Comparison of ENCODE assay signal across 17 cellular contexts in the genomic region with DNA sequence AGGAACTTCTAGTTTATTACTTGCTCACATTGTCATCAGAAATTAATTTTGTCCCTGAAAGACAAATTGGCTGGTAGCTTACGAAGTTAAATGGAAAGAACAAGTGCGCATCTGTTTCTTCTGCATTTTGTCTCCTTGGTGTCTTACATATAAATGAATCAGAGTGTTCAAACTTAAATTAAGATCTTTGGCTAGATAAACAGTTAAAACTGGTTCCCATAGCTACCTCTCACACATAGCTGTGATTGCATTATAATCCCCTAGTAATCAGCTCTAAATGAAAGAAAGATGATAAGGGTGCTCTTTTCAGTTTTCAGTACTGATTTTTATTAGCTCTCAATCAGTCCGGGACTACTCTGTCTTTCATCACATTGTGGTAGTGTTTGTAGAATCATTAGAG.
DNase-seq lines count a peak whose midpoint lies in the region; ATAC-seq and TF ChIP-seq lines count a peak whose summit lies in the region.
"Had no signal": no experiment of that assay in that cellular context is flagged by ENCODE, and none has a peak within 500 bp of the region (broad histone marks: within the 10 kb centered on the region; RNA-seq: fewer than 3 reads in every experiment).

No MANE protein-coding gene starts in this region.

- CTCF ChIA-PET in IMR-90 (lab: Yijun Ruan, JAX) = no interaction called here

- in situ Hi-C loops in IMR-90 (cut with MboI; ENCODE audit: low sequenced_read_pairs) = no loop called here

- no peak for TF ChIP-seq POLR2A in IMR-90 (IDR thresholded peaks at IDR 0.05; ENCODE audit: low read depth, low read length)

- no peak overlapping the region for H2AFZ ChIP-seq in IMR-90 (replicated peaks; ENCODE audit: low read length, poor library complexity)

- no peaks in the 10 kb centered on the region for H3K9me3 ChIP-seq in IMR-90 (ENCODE audit: control insufficient read depth, insufficient read depth, low read length)

- H3K4me1 Mint-ChIP-seq in brain = peaks cover 57% of the 10 kb centered on the region

- TF ChIP-seq CTCF in AG10803 (conservative IDR thresholded peaks at IDR 0.05; ENCODE audit: low read length) = no peak
- no peak for TF ChIP-seq CTCF in IMR-90 (conservative IDR thresholded peaks at IDR 0.05; ENCODE audit: low read depth, low read length)
- TF ChIP-seq CTCF in brain (conservative IDR thresholded peaks at IDR 0.05) = no peak
- TF ChIP-seq CTCF in retinal pigment epithelial cell (conservative IDR thresholded peaks at IDR 0.05; ENCODE audit: low read depth, low read length) = no peak

- intact Hi-C loops in IMR-90 (cut with micrococcal nuclease) = no loop called here

- no peak overlapping the region for H3K4ac ChIP-seq in IMR-90 (ENCODE audit: low read depth, low read length)

- H3K9ac ChIP-seq in IMR-90 (ENCODE audit: low read depth, low read length) = no peak overlapping the region

- TF ChIP-seq RAD21 in IMR-90 (IDR thresholded peaks at IDR 0.05; ENCODE audit: low read length) = no peak

- H2BK120ac ChIP-seq in IMR-90 (ENCODE audit: low read depth, low read length) = no peak overlapping the region

- no peaks in the 10 kb centered on the region for H4K20me1 ChIP-seq in IMR-90 (ENCODE audit: insufficient read depth, low read length)

- H3K4me2 ChIP-seq in IMR-90 (ENCODE audit: low read depth, low read length) = peak overlapping the region; percentile 49; the same call in 1 of the 2 replicates

- H2AK9ac ChIP-seq in IMR-90 (replicated peaks; ENCODE audit: low read depth, low read length, poor library complexity) = no peak overlapping the region

- no peak for ATAC-seq in IMR-90 (ENCODE audit: low read depth)
- ATAC-seq: GM12878, HepG2 had no signal

- H2BK20ac ChIP-seq in IMR-90 (ENCODE audit: low read depth, low read length) = no peak overlapping the region

- no peak overlapping the region for H2BK5ac ChIP-seq in IMR-90 (ENCODE audit: low read depth, low read length, poor library complexity, severe bottlenecking)

- WGBS in IMR-90 (ENCODE audit: extremely low coverage in 2 of 2, insufficient read length in 1 of 2), 2 experiments = no CpG with 5 or more reads among the region's 3 CpGs

- no peaks in the 10 kb centered on the region for H3K27me3 ChIP-seq in IMR-90 (ENCODE audit: control insufficient read depth, insufficient read depth, low read length)

- no peaks in the 10 kb centered on the region; the same call in 1 of the 2 replicates for H3K4me1 ChIP-seq in IMR-90 (ENCODE audit: control insufficient read depth, insufficient read depth, low read length)

- no peak overlapping the region for H3K27ac ChIP-seq in IMR-90 (ENCODE audit: insufficient read depth, low read length)
- H3K27ac ChIP-seq: SK-N-MC had no signal

- H3K27ac Mint-ChIP-seq in brain = peak overlapping the region in 3 of 5 experiments; percentile 4 to 65 (median 63)

- H2BK15ac ChIP-seq in IMR-90 (ENCODE audit: low read depth, low read length) = no peak overlapping the region

- peak overlapping the region in 1 of 5 experiments; percentile 61 for H3K4me3 Mint-ChIP-seq in brain
- H3K4me3 Mint-ChIP-seq: CD8-positive, alpha-beta memory T cell had no signal

- H4K8ac ChIP-seq in IMR-90 (ENCODE audit: low read depth in 2 of 2, low read length in 2 of 2) = no peak overlapping the region

- dilution Hi-C loops in IMR-90 (cut with HindIII; ENCODE audit: low sequenced_read_pairs, unreplicated experiment) = no loop called here

- H3K23ac ChIP-seq in IMR-90 (ENCODE audit: low read depth, low read length) = no peak overlapping the region

- no peaks in the 10 kb centered on the region for H3K36me3 Mint-ChIP-seq in brain
- H3K36me3 Mint-ChIP-seq: CD8-positive, alpha-beta memory T cell had no signal

- H3K56ac ChIP-seq in IMR-90 (ENCODE audit: extremely low read depth, insufficient read depth, low read length) = no peak overlapping the region

- BruUV-seq in IMR-90 (replicated peaks; lab: Mats Ljungman, UMichigan) = no TSS peak

- H4K91ac ChIP-seq in IMR-90 (ENCODE audit: insufficient read depth, low read depth, low read length) = no peak overlapping the region

- no peak overlapping the region for H2AK5ac ChIP-seq in IMR-90 (ENCODE audit: low read depth, low read length)

- POLR2A ChIA-PET in IMR-90 (lab: Charles Lee; ENCODE audit: unreplicated experiment) = no interaction called here

- H3K27me3 Mint-ChIP-seq in brain = peaks cover 10% of the 10 kb centered on the region

- H3K18ac ChIP-seq in IMR-90 (ENCODE audit: low read depth, low read length) = no peak overlapping the region; the same call in 1 of the 2 replicates

- H3K9me1 ChIP-seq in IMR-90 (ENCODE audit: insufficient read depth, low read length) = no peaks in the 10 kb centered on the region; the same call in 1 of the 2 replicates

- no peak overlapping the region for H4K5ac ChIP-seq in IMR-90 (ENCODE audit: low read depth, low read length)

- H3K36me3 ChIP-seq in IMR-90 (ENCODE audit: control insufficient read depth, insufficient read depth, low read length) = no peaks in the 10 kb centered on the region

- H3K14ac ChIP-seq in IMR-90 (replicated peaks; ENCODE audit: low read depth, low read length) = no peak overlapping the region

- H3K9me3 Mint-ChIP-seq in brain = peaks cover 0 to 4% (median 0%) of the 10 kb centered on the region in 5 experiments

- peak; percentile 24 for DNase-seq in AG10803 (ENCODE audit: low read depth)
- no peak for DNase-seq in IMR-90
- DNase-seq in retinal pigment epithelial cell (ENCODE audit: low read depth) = peak; percentile 51
- DNase-seq in NCI-H526 treated with DMSO at 0.1 percent for 48 hours (lab: John Stamatoyannopoulos, UW) = no peak
- no peak for DNase-seq in NCI-H748 (lab: John Stamatoyannopoulos, UW; ENCODE audit: unreplicated experiment)
- DNase-seq in NCI-H774 (lab: John Stamatoyannopoulos, UW) = no peak
- DNase-seq: C1 segment of cervical spinal cord; CD8-positive, alpha-beta memory T cell; KG1; NCI-H1417 treated with DMSO at 0.1 percent for 48 hours; NCI-H187 treated with DMSO at 0.1 percent for 48 hours; NCI-H2227 treated with DMSO at 0.1 percent for 48 hours; Right ventricle myocardium superior had no signal

- no peaks in the 10 kb centered on the region for H3K79me1 ChIP-seq in IMR-90 (ENCODE audit: low read depth in 1 of 2, low read length in 2 of 2)

- H3K4me3 ChIP-seq in AG10803 (ENCODE audit: low read length) (no peak overlapping the region), IMR-90 (ENCODE audit: insufficient read depth, low read depth, low read length) (no peak overlapping the region), retinal pigment epithelial cell (ENCODE audit: low read length) (no peak overlapping the region)
- H3K4me3 ChIP-seq: GM12878, SK-N-MC had no signal

TF ChIP-seq in IMR-90, 13 proteins besides CTCF, POLR2A, EP300 and RAD21:
- TF ChIP-seq, protein P1, sequence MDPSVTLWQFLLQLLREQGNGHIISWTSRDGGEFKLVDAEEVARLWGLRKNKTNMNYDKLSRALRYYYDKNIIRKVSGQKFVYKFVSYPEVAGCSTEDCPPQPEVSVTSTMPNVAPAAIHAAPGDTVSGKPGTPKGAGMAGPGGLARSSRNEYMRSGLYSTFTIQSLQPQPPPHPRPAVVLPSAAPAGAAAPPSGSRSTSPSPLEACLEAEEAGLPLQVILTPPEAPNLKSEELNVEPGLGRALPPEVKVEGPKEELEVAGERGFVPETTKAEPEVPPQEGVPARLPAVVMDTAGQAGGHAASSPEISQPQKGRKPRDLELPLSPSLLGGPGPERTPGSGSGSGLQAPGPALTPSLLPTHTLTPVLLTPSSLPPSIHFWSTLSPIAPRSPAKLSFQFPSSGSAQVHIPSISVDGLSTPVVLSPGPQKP (IDR thresholded peaks at IDR 0.05; ENCODE audit: borderline replicate concordance, low read depth, low read length) = no peak
- TF ChIP-seq CHD1 (IDR thresholded peaks at IDR 0.05; ENCODE audit: low read depth, low read length) (no peak), MAFK (IDR thresholded peaks at IDR 0.05; ENCODE audit: low read depth, low read length) (no peak), RCOR1 (IDR thresholded peaks at IDR 0.05; ENCODE audit: insufficient replicate concordance, low read length) (no peak), MXI1 (IDR thresholded peaks at IDR 0.05; ENCODE audit: borderline replicate concordance, low read depth, low read length) (no peak), MAZ (IDR thresholded peaks at IDR 0.05; ENCODE audit: borderline replicate concordance, low read depth, low read length) (no peak), RFX5 (IDR thresholded peaks at IDR 0.05; ENCODE audit: low read depth, low read length) (no peak), FOS (IDR thresholded peaks at IDR 0.05; ENCODE audit: low read depth, low read length) (no peak)

Comparison
In these comparisons a context has a peak if more than half of its experiments do, and no peak if none do; other contexts are left out.
1. DNase-seq: peak in AG10803 (single experiment) and retinal pigment epithelial cell (single experiment); none in IMR-90 (single experiment), NCI-H526 treated with DMSO at 0.1 percent for 48 hours (single experiment), NCI-H748 (single experiment) and NCI-H774 (single experiment).